In genomic region chr11:17010851-17011420, GRCh38 we compare ENCODE assay signal across 2 cellular contexts.
A peak's percentile ranks its signal among the peaks of the same experiment; 100 is the strongest.
TF ChIP-seq lines count a peak whose summit lies in the region.

No MANE protein-coding gene starts in this region.

TF ChIP-seq in A549, 52 proteins besides CTCF, POLR2A, EP300 and RAD21:
- TF ChIP-seq HOXB13 (CRISPR knock-in tag; IDR thresholded peaks at IDR 0.05; ENCODE audit: low read depth) (no peak), CHD4 (IDR thresholded peaks at IDR 0.05; ENCODE audit: borderline replicate concordance) (no peak), ZNF302 (CRISPR knock-in tag; IDR thresholded peaks at IDR 0.05) (no peak), EHF (CRISPR knock-in tag; IDR thresholded peaks at IDR 0.05) (no peak), HEYL (CRISPR knock-in tag; IDR thresholded peaks at IDR 0.05) (no peak), HOXB5 (CRISPR knock-in tag; IDR thresholded peaks at IDR 0.05) (no peak), CBX8 (IDR thresholded peaks at IDR 0.05) (no peak), BCL3 (IDR thresholded peaks at IDR 0.05) (no peak), KDM5A (IDR thresholded peaks at IDR 0.05) (no peak), HES2 (IDR thresholded peaks at IDR 0.05) (no peak), RCOR1 (IDR thresholded peaks at IDR 0.05; ENCODE audit: low read depth, low read length) (no peak), GATA3 (IDR thresholded peaks at IDR 0.05; ENCODE audit: borderline replicate concordance) (no peak), RNF2 (IDR thresholded peaks at IDR 0.05; ENCODE audit: borderline replicate concordance, low read depth) (no peak), NFE2L2 (conservative IDR thresholded peaks at IDR 0.05; ENCODE audit: low read length) (no peak), NR3C1 (IDR thresholded peaks at IDR 0.05) (no peak), MAZ (IDR thresholded peaks at IDR 0.05; ENCODE audit: borderline replicate concordance, low read depth, low read length) (no peak)
- TF ChIP-seq, protein P1, sequence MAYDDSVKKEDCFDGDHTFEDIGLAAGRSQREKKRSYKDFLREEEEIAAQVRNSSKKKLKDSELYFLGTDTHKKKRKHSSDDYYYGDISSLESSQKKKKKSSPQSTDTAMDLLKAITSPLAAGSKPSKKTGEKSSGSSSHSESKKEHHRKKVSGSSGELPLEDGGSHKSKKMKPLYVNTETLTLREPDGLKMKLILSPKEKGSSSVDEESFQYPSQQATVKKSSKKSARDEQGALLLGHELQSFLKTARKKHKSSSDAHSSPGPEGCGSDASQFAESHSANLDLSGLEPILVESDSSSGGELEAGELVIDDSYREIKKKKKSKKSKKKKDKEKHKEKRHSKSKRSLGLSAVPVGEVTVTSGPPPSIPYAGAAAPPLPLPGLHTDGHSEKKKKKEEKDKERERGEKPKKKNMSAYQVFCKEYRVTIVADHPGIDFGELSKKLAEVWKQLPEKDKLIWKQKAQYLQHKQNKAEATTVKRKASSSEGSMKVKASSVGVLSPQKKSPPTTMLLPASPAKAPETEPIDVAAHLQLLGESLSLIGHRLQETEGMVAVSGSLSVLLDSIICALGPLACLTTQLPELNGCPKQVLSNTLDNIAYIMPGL (CRISPR knock-in tag; IDR thresholded peaks at IDR 0.05; ENCODE audit: borderline replicate concordance) = no peak
- TF ChIP-seq, protein P2, sequence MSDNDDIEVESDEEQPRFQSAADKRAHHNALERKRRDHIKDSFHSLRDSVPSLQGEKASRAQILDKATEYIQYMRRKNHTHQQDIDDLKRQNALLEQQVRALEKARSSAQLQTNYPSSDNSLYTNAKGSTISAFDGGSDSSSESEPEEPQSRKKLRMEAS (IDR thresholded peaks at IDR 0.05) = no peak
TF ChIP-seq in A549: peak in this region for 0.

TF ChIP-seq in H1, 55 proteins besides CTCF, POLR2A, EP300 and RAD21:
- TF ChIP-seq, protein P2 (IDR thresholded peaks at IDR 0.05) = 0 out of 2 replicates have a peak, but pooled peaks have one; percentile 21
- peak; percentile 69; the same call in 1 of the 2 replicates for TF ChIP-seq E2F6 (IDR thresholded peaks at IDR 0.05)
- TF ChIP-seq, protein P3, sequence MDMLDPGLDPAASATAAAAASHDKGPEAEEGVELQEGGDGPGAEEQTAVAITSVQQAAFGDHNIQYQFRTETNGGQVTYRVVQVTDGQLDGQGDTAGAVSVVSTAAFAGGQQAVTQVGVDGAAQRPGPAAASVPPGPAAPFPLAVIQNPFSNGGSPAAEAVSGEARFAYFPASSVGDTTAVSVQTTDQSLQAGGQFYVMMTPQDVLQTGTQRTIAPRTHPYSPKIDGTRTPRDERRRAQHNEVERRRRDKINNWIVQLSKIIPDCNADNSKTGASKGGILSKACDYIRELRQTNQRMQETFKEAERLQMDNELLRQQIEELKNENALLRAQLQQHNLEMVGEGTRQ (IDR thresholded peaks at IDR 0.05; ENCODE audit: low read length) = no peak
